Comparison of ENCODE assay signal across 26 cellular contexts in the genomic region with DNA sequence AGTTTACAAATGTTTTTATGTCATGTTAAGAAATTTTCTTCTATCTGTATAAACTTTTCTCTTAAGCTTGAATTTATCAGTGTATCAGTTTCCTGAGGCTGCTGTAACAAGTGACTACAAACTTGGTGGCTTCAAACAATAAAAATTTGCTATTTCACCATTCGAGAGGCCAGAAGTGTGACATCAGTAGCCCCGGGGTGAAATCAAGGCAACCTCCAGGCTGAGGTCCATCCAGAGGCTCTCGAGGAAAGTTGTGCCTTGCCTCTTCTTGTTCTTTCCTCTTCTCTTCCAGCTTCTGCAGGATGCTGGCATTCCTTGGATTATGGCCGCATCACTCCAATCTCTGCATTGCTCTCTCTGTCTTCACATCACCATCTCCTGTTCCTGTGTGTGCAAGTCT.
"Had no signal": no experiment of that assay in that cellular context is flagged by ENCODE, and none has a peak within 500 bp of the region (broad histone marks: within the 10 kb centered on the region; RNA-seq: fewer than 3 reads in every experiment).

No MANE protein-coding gene starts in this region.

- H3K27me3 ChIP-seq: testis, thyroid gland, tibial nerve, upper lobe of left lung, upper lobe of right lung, uterus, vagina had no signal

- H3K9me3 ChIP-seq: stomach, suprapubic skin, testis, thoracic aorta, thyroid gland, tibial artery, tibial nerve, transverse colon, upper lobe of left lung, upper lobe of right lung, uterus, vagina had no signal

- H3K4me3 ChIP-seq: stomach, suprapubic skin, testis, thoracic aorta, thyroid gland, tibial artery, tibial nerve, transverse colon, upper lobe of left lung, upper lobe of right lung, uterus, vagina had no signal

- FAIRE-seq: urothelium cell line had no signal

- H3K27ac ChIP-seq: stomach, suprapubic skin, testis, thoracic aorta, thyroid gland, tibial artery, tibial nerve, transverse colon, upper lobe of left lung, upper lobe of right lung, uterus, vagina had no signal

- ATAC-seq: stimulated activated effector memory CD8-positive, alpha-beta T cell treated with anti-CD3 and anti-CD28 coated beads, Interleukin-12 subunit alpha, Interleukin-12 subunit beta, amount 100 ng/mL, for 72 hours; stimulated activated memory B cell treated with anti-CD40 and anti-IgM and Interleukin-4, amounts not matched to agents 10 μg/mL and 1 μg/mL and 100 μg/mL, for 72 hours; stimulated activated naive B cell treated with anti-CD40 and anti-IgM and Interleukin-4, amounts not matched to agents 10 μg/mL and 1 μg/mL and 100 μg/mL, for 72 hours; stimulated activated naive CD8-positive, alpha-beta T cell treated with anti-CD3 and anti-CD28 coated beads, Interleukin-15, amount 100 ng/mL, for 72 hours; stimulated activated naive CD8-positive, alpha-beta T cell treated with anti-CD3 and anti-CD28 coated beads, Interleukin-15, Interleukin-2, amounts not matched to agents 100 U/mL and 50 U/mL, for 24 hours; upper lobe of right lung had no signal

- DNase-seq: stimulated activated CD4-positive, alpha-beta T cell treated with anti-CD3 and anti-CD28 coated beads, Interleukin-2, amount 100 ng/mL, for 48 hours; stimulated activated CD4-positive, alpha-beta T cell treated with anti-CD3 and anti-CD28 coated beads, Interleukin-4, amount 100 ng/mL, for 1 hour; stimulated activated CD4-positive, alpha-beta T cell treated with anti-CD3 and anti-CD28 coated beads, Interleukin-4, amount 100 ng/mL, for 24 hours; stimulated activated CD4-positive, alpha-beta T cell treated with anti-CD3 and anti-CD28 coated beads, Interleukin-4, amount 100 ng/mL, for 4 hours; stimulated activated CD8-positive, alpha-beta memory T cell treated with anti-CD3 and anti-CD28 coated beads, Interleukin-4, amount 100 ng/mL, for 48 hours; stimulated activated naive B cell treated with anti-CD40 and anti-IgM and Interleukin-4, amounts not matched to agents 10 μg/mL and 1 μg/mL and 100 μg/mL, for 72 hours; stimulated activated naive CD4-positive, alpha-beta T cell; stimulated activated naive CD4-positive, alpha-beta T cell treated with Interleukin-2 at 50 U/mL for 16 hours; stimulated activated naive CD8-positive, alpha-beta T cell treated with anti-CD3 and anti-CD28 coated beads, Interleukin-15, amount 100 ng/mL, for 72 hours; stimulated activated naive CD8-positive, alpha-beta T cell treated with anti-CD3 and anti-CD28 coated beads, Interleukin-15, Interleukin-2, amounts not matched to agents 100 U/mL and 50 U/mL, for 24 hours; stomach; substantia nigra; testis; thyroid gland; tibial artery; transverse colon; upper lobe of left lung; upper lobe of right lung; uterus had no signal

- H3K4me1 ChIP-seq: suprapubic skin, testis, thyroid gland, tibial artery, tibial nerve, transverse colon, upper lobe of right lung, uterus, vagina had no signal

- H3K36me3 ChIP-seq: stomach, suprapubic skin, thoracic aorta, thyroid gland, tibial artery, tibial nerve, transverse colon, upper lobe of left lung, upper lobe of right lung, uterus, vagina had no signal
